Comparison of ENCODE assay signal across 9 cellular contexts in the genomic region with DNA sequence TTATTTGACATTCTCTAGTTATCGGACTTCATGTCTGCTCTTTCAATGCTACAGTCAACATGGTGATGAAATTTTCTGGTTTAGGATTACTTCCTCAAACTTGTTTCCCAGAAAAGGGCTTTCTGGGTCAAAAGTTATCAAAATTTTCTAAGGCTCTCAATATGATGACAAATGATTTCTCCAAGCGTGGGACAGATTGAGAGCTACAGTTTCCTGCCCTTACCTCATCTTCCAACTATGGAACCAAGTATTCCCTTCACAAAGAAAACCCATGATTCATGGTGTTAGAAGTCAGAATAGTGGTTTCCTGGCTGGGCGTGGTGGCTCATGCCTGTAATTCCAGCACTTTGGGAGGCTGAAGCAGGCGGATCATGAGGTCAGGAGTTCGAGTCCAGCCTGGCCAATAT.
DNase-seq lines count a peak whose midpoint lies in the region; ATAC-seq lines count a peak whose summit lies in the region.
"Had no signal": no experiment of that assay in that cellular context is flagged by ENCODE, and none has a peak within 500 bp of the region (broad histone marks: within the 10 kb centered on the region; RNA-seq: fewer than 3 reads in every experiment).

No MANE protein-coding gene starts in this region.

- ATAC-seq in HG03442 (IDR thresholded peaks at IDR 0.05; ENCODE audit: unreplicated experiment): no peak

- DNase-seq in HK-2 (ENCODE audit: unreplicated experiment) (peak; percentile 29), SKM-1 (lab: John Stamatoyannopoulos, UW; ENCODE audit: unreplicated experiment) (peak; percentile 59), fibroblast of the conjunctiva (ENCODE audit: low read depth) (peak; percentile 37), stromal cell of bone marrow (ENCODE audit: low read depth) (peak; percentile 93), medulla oblongata (ENCODE audit: extremely low spot score) (no peak)
- no peak for DNase-seq in stimulated activated naive CD4-positive, alpha-beta T cell (lab: John Stamatoyannopoulos, UW)
- DNase-seq: NCI-H1436, WERI-Rb-1 had no signal

Comparison
In these comparisons a context has a peak if more than half of its experiments do, and no peak if none do; other contexts are left out.
1. DNase-seq: peak in HK-2 (single experiment), SKM-1 (single experiment), fibroblast of the conjunctiva (single experiment) and stromal cell of bone marrow (single experiment); none in stimulated activated naive CD4-positive, alpha-beta T cell (0 of 6) and medulla oblongata (single experiment).